In genomic region chr2:117949800-117950199, GRCh38 we compare ENCODE assay signal across 27 cellular contexts.
DNase-seq lines count a peak whose midpoint lies in the region; ATAC-seq and TF ChIP-seq lines count a peak whose summit lies in the region.
"Had no signal": no experiment of that assay in that cellular context is flagged by ENCODE, and none has a peak within 500 bp of the region (broad histone marks: within the 10 kb centered on the region; RNA-seq: fewer than 3 reads in every experiment).

No MANE protein-coding gene starts in this region.

- H3K9me3 Mint-ChIP-seq in osteocyte (ENCODE audit: unreplicated experiment), result no peaks in the 10 kb centered on the region
- H3K9me3 Mint-ChIP-seq: CD14-positive monocyte had no signal

- H3K27me3 Mint-ChIP-seq in osteocyte (ENCODE audit: unreplicated experiment), result no peaks in the 10 kb centered on the region

- peaks cover 6% of the 10 kb centered on the region for H3K4me1 Mint-ChIP-seq in osteocyte (ENCODE audit: unreplicated experiment)
- H3K4me1 Mint-ChIP-seq: CD14-positive monocyte had no signal

- H3K36me3 Mint-ChIP-seq in osteocyte (ENCODE audit: unreplicated experiment), result peaks cover 75% of the 10 kb centered on the region

- TF ChIP-seq POLR2A in erythroblast (IDR thresholded peaks at IDR 0.05; ENCODE audit: low read length), result no peak

- peak; percentile 20 for DNase-seq in NCI-H2171 treated with DMSO at 0.1 percent for 48 hours (lab: John Stamatoyannopoulos, UW)
- no peak for DNase-seq in NCI-H2171 (lab: John Stamatoyannopoulos, UW)
- DNase-seq in NCI-H69 (lab: John Stamatoyannopoulos, UW), result peak; percentile 56
- DNase-seq in erythroblast (lab: John Stamatoyannopoulos, UW), result peak; percentile 19
- DNase-seq in osteocyte (ENCODE audit: extremely low spot score, unreplicated experiment), result no peak
- no peak for DNase-seq in dedifferentiated amniotic fluid mesenchymal stem cell (ENCODE audit: extremely low spot score)
- no peak for DNase-seq in caudate nucleus (lab: John Stamatoyannopoulos, UW)
- DNase-seq: 8988T, ACHN, BE2C, DMS153, DND-41, GM23248, H7, Kasumi-1, NCI-H1092 treated with DMSO at 0.1 percent for 48 hours, NCI-H1436, NCI-H187, NCI-H2081 treated with DMSO at 0.1 percent for 48 hours, NCI-H446 treated with DMSO at 0.1 percent for 48 hours, NCI-H526, SHP77 had no signal

- H3K4me3 Mint-ChIP-seq in osteocyte (ENCODE audit: unreplicated experiment), result no peak overlapping the region
- H3K4me3 Mint-ChIP-seq: CD14-positive monocyte had no signal

- no peak overlapping the region for H3K27ac ChIP-seq in caudate nucleus (ENCODE audit: low read depth, low read length)
- H3K27ac ChIP-seq: GM23248, RWPE1 had no signal

- H3K27ac Mint-ChIP-seq in osteocyte (ENCODE audit: unreplicated experiment), result peak overlapping the region; percentile 2
- H3K27ac Mint-ChIP-seq: CD14-positive monocyte had no signal

- TF ChIP-seq CTCF in osteocyte (IDR thresholded peaks at IDR 0.05), result no peak

- no peak for ATAC-seq in HG02870 (IDR thresholded peaks at IDR 0.05; ENCODE audit: unreplicated experiment)
- ATAC-seq: HepG2, Panc1 had no signal

Comparison
In these comparisons a context has a peak if more than half of its experiments do, and no peak if none do; other contexts are left out.
1. DNase-seq: peak in NCI-H2171 treated with DMSO at 0.1 percent for 48 hours (single experiment), NCI-H69 (single experiment) and erythroblast (2 of 2); none in NCI-H2171 (single experiment), osteocyte (single experiment), dedifferentiated amniotic fluid mesenchymal stem cell (single experiment) and caudate nucleus (0 of 61).